Comparison of ENCODE assay signal across 8 cellular contexts in the genomic region with DNA sequence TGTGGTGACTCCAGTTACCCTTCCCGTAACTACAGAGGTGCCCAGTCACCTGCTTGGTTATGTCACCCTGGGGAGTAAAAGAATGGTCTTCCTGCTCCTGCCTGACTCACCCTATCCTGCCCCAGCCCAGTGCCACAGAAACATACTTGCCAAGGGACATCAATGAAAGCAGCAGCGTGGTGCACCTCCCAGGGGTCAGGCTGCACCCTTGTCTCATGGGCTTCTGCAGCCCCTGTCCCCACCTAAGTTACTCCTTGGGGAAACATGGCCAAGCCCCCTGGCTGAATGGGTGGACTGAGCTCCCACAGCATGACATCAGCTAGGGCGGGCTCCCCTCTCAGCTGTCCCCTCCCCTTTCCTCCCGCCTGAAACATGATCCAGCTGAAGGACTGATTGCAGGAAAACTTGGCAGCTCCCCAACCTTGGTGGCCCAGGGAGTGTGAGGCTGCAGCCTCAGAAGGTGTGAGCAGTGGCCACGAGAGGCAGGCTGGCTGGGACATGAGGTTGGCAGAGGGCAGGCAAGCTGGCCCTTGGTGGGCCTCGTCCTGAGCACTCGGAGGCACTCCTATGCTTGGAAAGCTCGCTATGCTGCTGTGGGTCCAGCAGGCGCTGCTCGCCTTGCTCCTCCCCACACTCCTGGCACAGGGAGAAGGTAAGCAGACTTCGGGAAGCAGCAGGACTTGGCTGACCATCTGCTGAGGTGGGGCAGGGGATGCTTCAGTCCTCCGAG. TPM values are rescaled to one million over a fixed set of nuclear protein-coding genes. Genes with fewer than 3 reads are reported as not detected.
DNase-seq lines count a peak whose midpoint lies in the region; ATAC-seq, FAIRE-seq and TF ChIP-seq lines count a peak whose summit lies in the region.

A gene (plus strand): TSS at position 368 of the 730 bp plus-strand sequence. CDS start 218 bp downstream, at position 586.

- H3K27ac Mint-ChIP-seq in effector memory CD8-positive, alpha-beta T cell = peak within 1 kb of the TSS in 1 of 2 donors; percentile 38

- peaks cover 15% of the 10 kb centered on the region for H3K27me3 ChIP-seq in iPS-20b (ENCODE audit: insufficient read depth, low read length)

- H3K4me3 ChIP-seq in A549 (no peak within 1 kb of the TSS), iPS-20b (ENCODE audit: low read length) (peak within 1 kb of the TSS; percentile 49; the same call in 1 of the 2 replicates)

- CTCF ChIA-PET in A549 (lab: Yijun Ruan, JAX) = interaction anchor here (1.2 kb wide), 1 partner anchor 11 kb away, joined by 3 read pairs; no protein-coding TSS in a partner anchor

- no peak for TF ChIP-seq RAD21 in A549 (conservative IDR thresholded peaks at IDR 0.05 in 1 of 2, IDR thresholded peaks at IDR 0.05 in 1 of 2)

- FAIRE-seq in A549 (lab: Jason Lieb, UNC) = no peak

- H3K4me3 Mint-ChIP-seq in effector memory CD8-positive, alpha-beta T cell = no peak within 1 kb of the TSS

- H3K4me1 ChIP-seq in A549 = no peaks in the 10 kb centered on the region
- H3K4me1 ChIP-seq in iPS-20b (ENCODE audit: insufficient read depth, low read length) = peaks cover 10% of the 10 kb centered on the region; the same call in 1 of the 2 replicates

- no peak for TF ChIP-seq EP300 in A549 (IDR thresholded peaks at IDR 0.05)

- no peak for TF ChIP-seq POLR2A in A549 (IDR thresholded peaks at IDR 0.05; ENCODE audit: low read length)

- peaks cover 0 to 3% of the 10 kb centered on the region in 2 donors for H3K4me1 Mint-ChIP-seq in effector memory CD8-positive, alpha-beta T cell (ENCODE audit: low read depth in 2 of 2)

- H3K9me3 Mint-ChIP-seq in effector memory CD8-positive, alpha-beta T cell = no peaks in the 10 kb centered on the region

- POLR2A ChIA-PET in A549 (lab: Yijun Ruan, JAX) = no interaction called here

- H3K36me3 Mint-ChIP-seq in effector memory CD8-positive, alpha-beta T cell (ENCODE audit: insufficient read depth) = peaks cover 3% of the 10 kb centered on the region

- ATAC-seq in A549 = peak; percentile 52 to 63; a peak in 5 of 6 replicates
- ATAC-seq in effector memory CD8-positive, alpha-beta T cell (replicated peaks) = no peak

- H3K27ac ChIP-seq in A549 (no peak within 1 kb of the TSS), iPS-20b (ENCODE audit: low read length) (no peak within 1 kb of the TSS)

- peaks cover 45 to 70% of the 10 kb centered on the region in 2 donors for H3K27me3 Mint-ChIP-seq in effector memory CD8-positive, alpha-beta T cell

- H3K36me3 ChIP-seq in iPS-20b (ENCODE audit: insufficient read depth, low read depth, low read length) = no peaks in the 10 kb centered on the region

- no peak for DNase-seq in A549 (ENCODE audit: low read depth in 1 of 2, low spot score in 1 of 2)
- peak; percentile 85 for DNase-seq in NCI-H1092 (lab: John Stamatoyannopoulos, UW)
- peak; percentile 43 to 66 for DNase-seq in SHP77 (lab: John Stamatoyannopoulos, UW)
- DNase-seq in effector memory CD8-positive, alpha-beta T cell = no peak
- no peak for DNase-seq in NCI-H1694 treated with DMSO at 0.1 percent for 48 hours (lab: John Stamatoyannopoulos, UW)
- DNase-seq in AML-193 (lab: John Stamatoyannopoulos, UW) = no peak
- no peak for DNase-seq in 8988T

- H3K4me2 ChIP-seq in A549 = peak within 1 kb of the TSS; percentile 21; the same call in 1 of the 3 replicates

- no peak within 1 kb of the TSS for H3K9ac ChIP-seq in iPS-20b (ENCODE audit: low read depth, low read length)

- H3K9me3 ChIP-seq in A549 (no peaks in the 10 kb centered on the region), iPS-20b (ENCODE audit: insufficient read depth, low read depth, low read length) (no peaks in the 10 kb centered on the region)

- 22% methylated on average over 4 of the region's 12 CpGs for WGBS in A549 (ENCODE audit: missing lambda C conversion rate)

- TF ChIP-seq CTCF in A549 (IDR thresholded peaks at IDR 0.05) = no peak

TF ChIP-seq in A549, 52 proteins besides CTCF, POLR2A, EP300 and RAD21:
- TF ChIP-seq SMC3 (IDR thresholded peaks at IDR 0.05) = no peak
- TF ChIP-seq FOSB (CRISPR knock-in tag; IDR thresholded peaks at IDR 0.05) = no peak
- no peak for TF ChIP-seq HEYL (CRISPR knock-in tag; IDR thresholded peaks at IDR 0.05)
- TF ChIP-seq GATA3 (IDR thresholded peaks at IDR 0.05; ENCODE audit: borderline replicate concordance) = no peak
- no peak for TF ChIP-seq CBX2 (IDR thresholded peaks at IDR 0.05; ENCODE audit: borderline replicate concordance, low read depth)

RNA-seq across cellular contexts. Expression of the gene that starts here (rescaled TPM):
- polyA plus RNA-seq in A549 (2011; rRNA removed) (not detected in 2 replicates), A549 (2017; fragmentation: RNase III; extraction: RNeasy Plus Mini Kit Qiagen cat#74134 plus additional on column Dnase treatment) (not detected in 3 replicates)
- polyA plus RNA-seq in A549 (2012; cell fraction: cytosol; rRNA removed) = not detected in 2 replicates
- not detected in 2 replicates for polyA plus RNA-seq in A549 (2012; cell fraction: nucleus; rRNA removed)
- polyA minus RNA-seq in A549 (2011; rRNA and poly(A)+ RNA removed) = not detected in 2 replicates

Comparison
In these comparisons a context has a peak if more than half of its experiments do, and no peak if none do; other contexts are left out.
1. Peak in ATAC-seq and H3K4me2 ChIP-seq in A549; RNA of the gene not detected or under 1 TPM.
2. DNase-seq: peak in NCI-H1092 (single experiment) and SHP77 (2 of 2); none in A549 (0 of 2), effector memory CD8-positive, alpha-beta T cell (0 of 3), NCI-H1694 treated with DMSO at 0.1 percent for 48 hours (single experiment), AML-193 (0 of 2) and 8988T (single experiment).